19 cellular contexts compared by ENCODE assay signal in genomic region chr11:6633422-6634408, GRCh38.
"Had no signal": no experiment of that assay in that cellular context is flagged by ENCODE, and none has a peak within 500 bp of the region (broad histone marks: within the 10 kb centered on the region; RNA-seq: fewer than 3 reads in every experiment).

No MANE protein-coding gene starts in this region.

- H3K27me3 ChIP-seq: adrenal gland, colonic mucosa had no signal

- ATAC-seq: activated T-helper 17 cell treated with anti-CD3 and anti-CD28 coated beads, Interleukin-2, amount 50 U/mL, for 72 hours; foreskin keratinocyte had no signal

- H3K4me1 Mint-ChIP-seq: activated naive CD4-positive, alpha-beta T cell treated with anti-CD3 and anti-CD28 coated beads, Interleukin-2, amount 50 U/mL, for 24 hours; activated T-helper 17 cell treated with anti-CD3 and anti-CD28 coated beads, Interleukin-2, amount 50 U/mL, for 72 hours; immature natural killer cell had no signal

- H3K9me3 ChIP-seq: adrenal gland, colonic mucosa had no signal

- H3K4me3 ChIP-seq: adrenal gland, colonic mucosa, lung, SK-N-MC had no signal

- H3K36me3 ChIP-seq: adrenal gland, colonic mucosa had no signal

- H3K27me3 Mint-ChIP-seq: activated naive CD4-positive, alpha-beta T cell treated with anti-CD3 and anti-CD28 coated beads, Interleukin-2, amount 50 U/mL, for 24 hours; activated T-helper 17 cell treated with anti-CD3 and anti-CD28 coated beads, Interleukin-2, amount 50 U/mL, for 72 hours had no signal

- H3K9me3 Mint-ChIP-seq: activated naive CD4-positive, alpha-beta T cell treated with anti-CD3 and anti-CD28 coated beads, Interleukin-2, amount 50 U/mL, for 24 hours; activated T-helper 17 cell treated with anti-CD3 and anti-CD28 coated beads, Interleukin-2, amount 50 U/mL, for 72 hours; immature natural killer cell had no signal

- H3K27ac ChIP-seq: foreskin keratinocyte, parathyroid adenoma, SK-N-MC had no signal

- H3K4me3 Mint-ChIP-seq: activated naive CD4-positive, alpha-beta T cell treated with anti-CD3 and anti-CD28 coated beads, Interleukin-2, amount 50 U/mL, for 24 hours; activated T-helper 17 cell treated with anti-CD3 and anti-CD28 coated beads, Interleukin-2, amount 50 U/mL, for 72 hours; immature natural killer cell had no signal

- H3K27ac Mint-ChIP-seq: activated naive CD4-positive, alpha-beta T cell treated with anti-CD3 and anti-CD28 coated beads, Interleukin-2, amount 50 U/mL, for 24 hours; activated T-helper 17 cell treated with anti-CD3 and anti-CD28 coated beads, Interleukin-2, amount 50 U/mL, for 72 hours; immature natural killer cell had no signal

- H3K36me3 Mint-ChIP-seq: immature natural killer cell had no signal

- DNase-seq: activated CD4-positive, alpha-beta T cell treated with anti-CD3 and anti-CD28 coated beads, Interleukin-2, amount 50 U/mL, for 48 hours; adrenal gland; central memory CD4-positive, alpha-beta T cell; colonic mucosa; foreskin keratinocyte; glutamatergic neuron; immature natural killer cell; midbrain; stimulated activated CD4-positive, alpha-beta T cell treated with anti-CD3 and anti-CD28 coated beads, Interleukin-4, amount 100 ng/mL, for 1 hour; stimulated activated naive CD4-positive, alpha-beta T cell; substantia nigra; T-helper 1 cell; T1000; trophoblast cell had no signal

- H3K4me1 ChIP-seq: foreskin keratinocyte, parathyroid adenoma had no signal
